Comparison of ENCODE assay signal across 22 cellular contexts in genomic region chr6:52620906-52621190, GRCh38. TPM values are rescaled to one million over a fixed set of nuclear protein-coding genes. Genes with fewer than 3 reads are reported as not detected.
DNase-seq lines count a peak whose midpoint lies in the region; ATAC-seq and TF ChIP-seq lines count a peak whose summit lies in the region.
"Had no signal": no experiment of that assay in that cellular context is flagged by ENCODE, and none has a peak within 500 bp of the region (broad histone marks: within the 10 kb centered on the region; RNA-seq: fewer than 3 reads in every experiment).

No MANE protein-coding gene starts in this region.

- H3K14ac ChIP-seq in IMR-90 (replicated peaks; ENCODE audit: low read depth, low read length) = no peak overlapping the region

- no peak overlapping the region for H2BK20ac ChIP-seq in IMR-90 (ENCODE audit: low read depth, low read length)

- DNase-seq in NCI-H748 (lab: John Stamatoyannopoulos, UW; ENCODE audit: unreplicated experiment) = peak; percentile 9
- DNase-seq in NCI-H748 treated with DMSO at 0.1 percent for 48 hours (lab: John Stamatoyannopoulos, UW) = no peak
- DNase-seq in IMR-90 = no peak
- peak; percentile 63 for DNase-seq in NCI-H2107 treated with DMSO at 0.1 percent for 48 hours (lab: John Stamatoyannopoulos, UW; ENCODE audit: unreplicated experiment)
- DNase-seq in fibroblast of the aortic adventitia (ENCODE audit: low read depth) = peak; percentile 28
- no peak for DNase-seq in NCI-H82 treated with DMSO at 0.1 percent for 48 hours (lab: John Stamatoyannopoulos, UW; ENCODE audit: unreplicated experiment)
- DNase-seq in substantia nigra (lab: John Stamatoyannopoulos, UW) = no peak
- DNase-seq: DMS53; GF-D8; Kasumi-1; MM.1S; NCI-H1436; NCI-H187; NCI-H2081 treated with DMSO at 0.1 percent for 48 hours; NCI-H446 treated with DMSO at 0.1 percent for 48 hours; NCI-H526; NK-92 treated with Interleukin-12 subunit alpha and Interleukin-12 subunit beta, amount 100 ng/mL, for 24 hours; PC-3; SJCRH30; T-helper 17 cell had no signal

- H2BK5ac ChIP-seq in IMR-90 (ENCODE audit: low read depth, low read length, poor library complexity, severe bottlenecking) = no peak overlapping the region

- TF ChIP-seq RAD21 in IMR-90 (IDR thresholded peaks at IDR 0.05; ENCODE audit: low read length) = no peak

- H4K8ac ChIP-seq in IMR-90 (ENCODE audit: low read depth in 2 of 2, low read length in 2 of 2) = no peak overlapping the region

- BruUV-seq in IMR-90 (replicated peaks; lab: Mats Ljungman, UMichigan) = no TSS peak

- no peak overlapping the region for H2BK15ac ChIP-seq in IMR-90 (ENCODE audit: low read depth, low read length)

- H3K27ac ChIP-seq in IMR-90 (ENCODE audit: insufficient read depth, low read length) (no peak overlapping the region), substantia nigra (ENCODE audit: low read depth, low read length, poor library complexity, severe bottlenecking) (no peak overlapping the region)
- H3K27ac ChIP-seq: SJCRH30 had no signal

- no peak for TF ChIP-seq POLR2A in IMR-90 (IDR thresholded peaks at IDR 0.05; ENCODE audit: low read depth, low read length)

- no peaks in the 10 kb centered on the region for H3K79me1 ChIP-seq in IMR-90 (ENCODE audit: low read depth in 1 of 2, low read length in 2 of 2)

- H3K9me3 ChIP-seq in IMR-90 (ENCODE audit: control insufficient read depth, insufficient read depth, low read length) = no peaks in the 10 kb centered on the region
- H3K9me3 ChIP-seq: SJCRH30 had no signal

- intact Hi-C loops in IMR-90 (cut with micrococcal nuclease) = no loop called here

- no peak overlapping the region for H2AK5ac ChIP-seq in IMR-90 (ENCODE audit: low read depth, low read length)

- H3K4me1 ChIP-seq in IMR-90 (ENCODE audit: control insufficient read depth, insufficient read depth, low read length) = peaks cover 12% of the 10 kb centered on the region
- H3K4me1 ChIP-seq: SJCRH30 had no signal

- H3K36me3 ChIP-seq in IMR-90 (ENCODE audit: control insufficient read depth, insufficient read depth, low read length) = no peaks in the 10 kb centered on the region
- H3K36me3 ChIP-seq: SJCRH30 had no signal

- H4K5ac ChIP-seq in IMR-90 (ENCODE audit: low read depth, low read length) = 0 out of 2 replicates have a peak overlapping the region, but pooled peaks have one; percentile 54

- H4K91ac ChIP-seq in IMR-90 (ENCODE audit: insufficient read depth, low read depth, low read length) = no peak overlapping the region

- H2BK120ac ChIP-seq in IMR-90 (ENCODE audit: low read depth, low read length) = no peak overlapping the region

- no peak overlapping the region; the same call in 1 of the 2 replicates for H3K4ac ChIP-seq in IMR-90 (ENCODE audit: low read depth, low read length)

- H3K27me3 ChIP-seq in IMR-90 (ENCODE audit: control insufficient read depth, insufficient read depth, low read length) = no peaks in the 10 kb centered on the region
- H3K27me3 ChIP-seq: SJCRH30 had no signal

- H3K18ac ChIP-seq in IMR-90 (ENCODE audit: low read depth, low read length) = no peak overlapping the region

- peaks cover 4% of the 10 kb centered on the region for H3K9me1 ChIP-seq in IMR-90 (ENCODE audit: insufficient read depth, low read length)

- dilution Hi-C loops in IMR-90 (cut with HindIII; ENCODE audit: low sequenced_read_pairs, unreplicated experiment) = no loop called here

- H4K20me1 ChIP-seq in IMR-90 (ENCODE audit: insufficient read depth, low read length) = no peaks in the 10 kb centered on the region

- no peak overlapping the region for H3K23ac ChIP-seq in IMR-90 (ENCODE audit: low read depth, low read length)

- CTCF ChIA-PET in IMR-90 (lab: Yijun Ruan, JAX) = interaction anchor here (1.4 kb wide), 1 partner anchor 31 kb away, joined by 4 read pairs; no protein-coding TSS in a partner anchor

- POLR2A ChIA-PET in IMR-90 (lab: Charles Lee; ENCODE audit: unreplicated experiment) = no interaction called here

- no peak overlapping the region for H3K56ac ChIP-seq in IMR-90 (ENCODE audit: extremely low read depth, insufficient read depth, low read length)

- ATAC-seq in IMR-90 (ENCODE audit: low read depth) (no peak), HG03432 (IDR thresholded peaks at IDR 0.05; ENCODE audit: unreplicated experiment) (no peak)
- ATAC-seq: PC-3, Right ventricle myocardium inferior, T-helper 17 cell had no signal

- in situ Hi-C loops in IMR-90 (cut with MboI; ENCODE audit: low sequenced_read_pairs) = no loop called here

- H2AK9ac ChIP-seq in IMR-90 (replicated peaks; ENCODE audit: low read depth, low read length, poor library complexity) = no peak overlapping the region

- no peak overlapping the region; the same call in 1 of the 2 replicates for H3K4me2 ChIP-seq in IMR-90 (ENCODE audit: low read depth, low read length)

- no peak overlapping the region for H3K4me3 ChIP-seq in IMR-90 (ENCODE audit: insufficient read depth, low read depth, low read length)
- H3K4me3 ChIP-seq in fibroblast of the aortic adventitia (ENCODE audit: low read depth, low read length) = no peak overlapping the region
- H3K4me3 ChIP-seq: SJCRH30 had no signal

- no peak overlapping the region for H3K9ac ChIP-seq in IMR-90 (ENCODE audit: low read depth, low read length)

- H2AFZ ChIP-seq in IMR-90 (replicated peaks; ENCODE audit: low read length, poor library complexity) = no peak overlapping the region

- TF ChIP-seq CTCF in IMR-90 (conservative IDR thresholded peaks at IDR 0.05; ENCODE audit: low read depth, low read length) (no peak), fibroblast of the aortic adventitia (IDR thresholded peaks at IDR 0.05; ENCODE audit: insufficient read depth, low read length) (no peak)

TF ChIP-seq in IMR-90, 13 proteins besides CTCF, POLR2A, EP300 and RAD21:
- no peak for TF ChIP-seq RFX5 (IDR thresholded peaks at IDR 0.05; ENCODE audit: low read depth, low read length)
- TF ChIP-seq NFE2L2 (IDR thresholded peaks at IDR 0.05; ENCODE audit: low read depth, low read length) = no peak
- TF ChIP-seq ELK1 (IDR thresholded peaks at IDR 0.05; ENCODE audit: borderline replicate concordance, low read depth, low read length) = no peak
- TF ChIP-seq CHD1 (IDR thresholded peaks at IDR 0.05; ENCODE audit: low read depth, low read length) = no peak
- no peak for TF ChIP-seq FOS (IDR thresholded peaks at IDR 0.05; ENCODE audit: low read depth, low read length)
- TF ChIP-seq RCOR1 (IDR thresholded peaks at IDR 0.05; ENCODE audit: insufficient replicate concordance, low read length) = no peak
- TF ChIP-seq MAFK (IDR thresholded peaks at IDR 0.05; ENCODE audit: low read depth, low read length) = no peak
- no peak for TF ChIP-seq MXI1 (IDR thresholded peaks at IDR 0.05; ENCODE audit: borderline replicate concordance, low read depth, low read length)
- no peak for TF ChIP-seq MAZ (IDR thresholded peaks at IDR 0.05; ENCODE audit: borderline replicate concordance, low read depth, low read length)
- no peak for TF ChIP-seq SMC3 (IDR thresholded peaks at IDR 0.05; ENCODE audit: low read depth, low read length)
- no peak for TF ChIP-seq BHLHE40 (IDR thresholded peaks at IDR 0.05; ENCODE audit: low read depth, low read length)
- no peak for TF ChIP-seq CEBPB (IDR thresholded peaks at IDR 0.05; ENCODE audit: low read depth, low read length)
- TF ChIP-seq USF2 (IDR thresholded peaks at IDR 0.05; ENCODE audit: low read depth, low read length) = no peak

RNA-seq across cellular contexts. Expression of gene TRAM2, which starts 44.0 kb away (rescaled TPM):
- total RNA-seq in IMR-90 (2012; rRNA removed) (77.2 and 81.1 TPM in 2 replicates), fibroblast of the aortic adventitia (ENCODE audit: low replicate concordance) (82.1 and 128 TPM in 2 replicates)
- 94.2 and 95.7 TPM in 2 replicates for polyA plus RNA-seq in IMR-90 (2012; rRNA removed)
- 51.8 and 52.7 TPM in 2 replicates for polyA plus RNA-seq in IMR-90 (2012; cell fraction: cytosol; rRNA removed)
- polyA plus RNA-seq in IMR-90 (2012; cell fraction: nucleus; rRNA removed; ENCODE audit: low replicate concordance) = 86.8 and 207 TPM in 2 replicates

RNA-seq across cellular contexts. Expression of gene TMEM14A, which starts 50.1 kb away (rescaled TPM):
- total RNA-seq in IMR-90 (2012; rRNA removed) (18.5 and 58.3 TPM in 2 replicates), fibroblast of the aortic adventitia (ENCODE audit: low replicate concordance) (16.3 and 60.1 TPM in 2 replicates)
- polyA plus RNA-seq in IMR-90 (2012; rRNA removed) = 20.9 and 25.1 TPM in 2 replicates
- 14.7 and 19.9 TPM in 2 replicates for polyA plus RNA-seq in IMR-90 (2012; cell fraction: cytosol; rRNA removed)
- 4.0 and 13.8 TPM in 2 replicates for polyA plus RNA-seq in IMR-90 (2012; cell fraction: nucleus; rRNA removed; ENCODE audit: low replicate concordance)

Comparison
In these comparisons a context has a peak if more than half of its experiments do, and no peak if none do; other contexts are left out.
1. DNase-seq: peak in NCI-H748 (single experiment), NCI-H2107 treated with DMSO at 0.1 percent for 48 hours (single experiment) and fibroblast of the aortic adventitia (single experiment); none in NCI-H748 treated with DMSO at 0.1 percent for 48 hours (single experiment), IMR-90 (single experiment), NCI-H82 treated with DMSO at 0.1 percent for 48 hours (single experiment) and substantia nigra (0 of 49).